37 cellular contexts compared by ENCODE assay signal in genomic region chr2:74751981-74752808, GRCh38.
"Had no signal": no experiment of that assay in that cellular context is flagged by ENCODE, and none has a peak within 500 bp of the region (broad histone marks: within the 10 kb centered on the region; RNA-seq: fewer than 3 reads in every experiment).

No MANE protein-coding gene starts in this region.

- H3K27me3 ChIP-seq: brain microvascular endothelial cell, foreskin keratinocyte, gastrocnemius medialis had no signal

- H3K9me3 ChIP-seq: gastrocnemius medialis had no signal

- H3K4me3 ChIP-seq: gastrocnemius medialis, heart right ventricle had no signal

- FAIRE-seq: astrocyte, colon, endometrium, endothelial cell of umbilical vein had no signal

- ATAC-seq: activated CD4-positive, CD25-positive, alpha-beta regulatory T cell treated with anti-CD3 and anti-CD28 coated beads, Interleukin-2, amount 50 U/mL, for 24 hours; activated CD8-positive, alpha-beta memory T cell treated with anti-CD3 and anti-CD28 coated beads, Interleukin-2, amount 10 ng/mL, durations not matched to agents 7 days and 5 days; activated CD8-positive, alpha-beta T cell treated with anti-CD3 and anti-CD28 coated beads, Interleukin-2, amount 10 ng/mL, durations not matched to agents 7 days and 5 days; activated naive CD4-positive, alpha-beta T cell treated with anti-CD3 and anti-CD28 coated beads, Interleukin-2, amount 50 U/mL, for 72 hours; esophagus mucosa; foreskin keratinocyte; gastrocnemius medialis; heart right ventricle; T-helper 17 cell had no signal

- DNase-seq: activated B cell treated with CpG ODN at 0.5 μM for 24 hours; activated CD4-positive, alpha-beta T cell treated with anti-CD3 and anti-CD28 coated beads for 48 hours; activated CD4-positive, alpha-beta T cell treated with anti-CD3 and anti-CD28 coated beads, Interleukin-2, amount 50 U/mL, for 1 hour; activated CD4-positive, alpha-beta T cell treated with anti-CD3 and anti-CD28 coated beads, Interleukin-2, amount 50 U/mL, for 48 hours; activated CD8-positive, alpha-beta memory T cell treated with anti-CD3 and anti-CD28 coated beads, Interleukin-2, amount 10 ng/mL, durations not matched to agents 7 days and 5 days; activated CD8-positive, alpha-beta memory T cell treated with anti-CD3 and anti-CD28 coated beads, Interleukin-2, amount 50 U/mL, for 4 hours; activated CD8-positive, alpha-beta T cell treated with anti-CD3 and anti-CD28 coated beads, Interleukin-2, amount 10 ng/mL, durations not matched to agents 7 days and 5 days; activated effector memory CD4-positive, alpha-beta T cell treated with anti-CD3 and anti-CD28 coated beads, Interleukin-2, amount 50 U/mL, for 16 hours; activated naive CD4-positive, alpha-beta T cell treated with anti-CD3 and anti-CD28 coated beads for 36 hours; activated naive CD8-positive, alpha-beta T cell treated with anti-CD3 and anti-CD28 coated beads, Interleukin-2, amount 10 ng/mL, durations not matched to agents 7 days and 5 days; activated T-cell treated with anti-CD3 and anti-CD28 coated beads, Interleukin-2, amount 50 U/mL, for 1 hour; activated T-cell treated with anti-CD3 and anti-CD28 coated beads, Interleukin-2, amount 50 U/mL, for 48 hours; amniotic stem cell; anterior cingulate cortex; brain microvascular endothelial cell; caudate nucleus; cortex of kidney; dermis blood vessel endothelial cell; effector CD4-positive, alpha-beta T cell; foreskin keratinocyte; gastrocnemius medialis; glutamatergic neuron; heart right ventricle; T-helper 1 cell; T-helper 17 cell; T1000; WERI-Rb-1 had no signal

- H3K4me1 Mint-ChIP-seq: activated CD8-positive, alpha-beta memory T cell treated with anti-CD3 and anti-CD28 coated beads, Interleukin-2, amount 10 ng/mL, durations not matched to agents 7 days and 5 days; activated naive CD8-positive, alpha-beta T cell treated with anti-CD3 and anti-CD28 coated beads, Interleukin-2, amount 10 ng/mL, durations not matched to agents 7 days and 5 days; T-helper 17 cell had no signal

- H3K4me3 Mint-ChIP-seq: activated B cell treated with CpG ODN at 0.5 μM for 24 hours; activated CD8-positive, alpha-beta memory T cell treated with anti-CD3 and anti-CD28 coated beads, Interleukin-2, amount 10 ng/mL, durations not matched to agents 7 days and 5 days; activated CD8-positive, alpha-beta T cell treated with anti-CD3 and anti-CD28 coated beads, Interleukin-2, amount 10 ng/mL, durations not matched to agents 7 days and 5 days; activated naive CD4-positive, alpha-beta T cell treated with anti-CD3 and anti-CD28 coated beads for 36 hours; activated naive CD8-positive, alpha-beta T cell treated with anti-CD3 and anti-CD28 coated beads, Interleukin-2, amount 10 ng/mL, durations not matched to agents 7 days and 5 days; activated T-helper 1 cell treated with anti-CD3 and anti-CD28 coated beads, Interleukin-12 subunit alpha, Interleukin-12 subunit beta, Interleukin-2, Interleukin-4 antibody, amounts not matched to agents 30 ng/mL and 10 ng/mL and 1 ng/mL, durations not matched to agents 14 hours and 24 hours and 36 hours; T-helper 17 cell; T-helper 2 cell treated with Interferon-gamma antibody and Interleukin-4, amounts not matched to agents 5 μg/mL and 100 μg/mL, for 36 hours had no signal

- H3K36me3 ChIP-seq: brain microvascular endothelial cell, gastrocnemius medialis, heart right ventricle, WERI-Rb-1 had no signal

- H3K27ac Mint-ChIP-seq: activated B cell treated with CpG ODN at 0.5 μM for 24 hours; activated CD8-positive, alpha-beta memory T cell treated with anti-CD3 and anti-CD28 coated beads, Interleukin-2, amount 10 ng/mL, durations not matched to agents 7 days and 5 days; activated CD8-positive, alpha-beta T cell treated with anti-CD3 and anti-CD28 coated beads, Interleukin-2, amount 10 ng/mL, durations not matched to agents 7 days and 5 days; activated naive CD4-positive, alpha-beta T cell treated with anti-CD3 and anti-CD28 coated beads for 36 hours; activated naive CD4-positive, alpha-beta T cell treated with anti-CD3 and anti-CD28 coated beads, Interleukin-2, amount 50 U/mL, for 72 hours; activated naive CD8-positive, alpha-beta T cell treated with anti-CD3 and anti-CD28 coated beads, Interleukin-2, amount 10 ng/mL, durations not matched to agents 7 days and 5 days; activated T-helper 1 cell treated with anti-CD3 and anti-CD28 coated beads, Interleukin-12 subunit alpha, Interleukin-12 subunit beta, Interleukin-2, Interleukin-4 antibody, amounts not matched to agents 30 ng/mL and 10 ng/mL and 1 ng/mL, durations not matched to agents 14 hours and 24 hours and 36 hours; activated T-helper 2 cell treated with anti-CD3 and anti-CD28 coated beads, Interferon-gamma antibody, Interleukin-2, Interleukin-4, amounts not matched to agents 10 μg/mL and 5 μg/mL and 100 μg/mL, durations not matched to agents 14 hours and 24 hours and 36 hours; T-helper 17 cell; T-helper 2 cell treated with Interferon-gamma antibody and Interleukin-4, amounts not matched to agents 5 μg/mL and 100 μg/mL, for 36 hours had no signal

- H3K4me1 ChIP-seq: gastrocnemius medialis, heart right ventricle had no signal

- H3K27ac ChIP-seq: brain microvascular endothelial cell, foreskin keratinocyte, gastrocnemius medialis, heart right ventricle, WERI-Rb-1 had no signal
